ENCODE assay signal across 16 cellular contexts in genomic region chr12:117037296-117038022, GRCh38.
DNase-seq lines count a peak whose midpoint lies in the region; ATAC-seq, FAIRE-seq and TF ChIP-seq lines count a peak whose summit lies in the region.
"Had no signal": no experiment of that assay in that cellular context is flagged by ENCODE, and none has a peak within 500 bp of the region (broad histone marks: within the 10 kb centered on the region; RNA-seq: fewer than 3 reads in every experiment).

No MANE protein-coding gene starts in this region.

- no peak overlapping the region for H3K4ac ChIP-seq in IMR-90 (ENCODE audit: low read depth, low read length)

- H2AK5ac ChIP-seq in IMR-90 (ENCODE audit: low read depth, low read length), result no peak overlapping the region

- H3K4me1 ChIP-seq in IMR-90 (ENCODE audit: control insufficient read depth, insufficient read depth, low read length) (peaks cover 5% of the 10 kb centered on the region; the same call in 1 of the 2 replicates), kidney (ENCODE audit: control insufficient read depth in 1 of 2, insufficient read depth in 1 of 2, low read depth in 1 of 2, low read length in 2 of 2) (peaks cover 0 to 6% of the 10 kb centered on the region in 2 donors), stomach (peaks cover 38 to 87% (median 49%) of the 10 kb centered on the region in 4 donors), BE2C (peaks cover 5% of the 10 kb centered on the region; the same call in 1 of the 2 replicates)
- H3K4me1 ChIP-seq: SJCRH30 had no signal

- no peak for TF ChIP-seq RAD21 in IMR-90 (IDR thresholded peaks at IDR 0.05; ENCODE audit: low read length)

- H4K20me1 ChIP-seq in IMR-90 (ENCODE audit: insufficient read depth, low read length), result peaks cover 3% of the 10 kb centered on the region; the same call in 1 of the 2 replicates

- no peaks in the 10 kb centered on the region for H3K9me3 Mint-ChIP-seq in stimulated activated naive CD8-positive, alpha-beta T cell treated with anti-CD3 and anti-CD28 coated beads, Interleukin-15, amount 100 ng/mL, for 72 hours

- H3K18ac ChIP-seq in IMR-90 (ENCODE audit: low read depth, low read length), result no peak overlapping the region

- H3K27ac Mint-ChIP-seq in stimulated activated naive CD8-positive, alpha-beta T cell treated with anti-CD3 and anti-CD28 coated beads, Interleukin-15, amount 100 ng/mL, for 72 hours, result no peak overlapping the region

- no peak overlapping the region for H2AK9ac ChIP-seq in IMR-90 (replicated peaks; ENCODE audit: low read depth, low read length, poor library complexity)

- H3K56ac ChIP-seq in IMR-90 (ENCODE audit: extremely low read depth, insufficient read depth, low read length), result no peak overlapping the region

- CTCF ChIA-PET in IMR-90 (lab: Yijun Ruan, JAX), result no interaction called here

- H4K8ac ChIP-seq in IMR-90 (ENCODE audit: low read depth in 2 of 2, low read length in 2 of 2), result no peak overlapping the region

- H3K36me3 ChIP-seq in IMR-90 (ENCODE audit: control insufficient read depth, insufficient read depth, low read length) (no peaks in the 10 kb centered on the region), kidney (ENCODE audit: control insufficient read depth in 1 of 2, insufficient read depth in 2 of 2, low read length in 2 of 2) (no peaks in the 10 kb centered on the region), stomach (peaks cover 0 to 13% (median 0%) of the 10 kb centered on the region in 4 donors), BE2C (no peaks in the 10 kb centered on the region)
- H3K36me3 ChIP-seq: SJCRH30 had no signal

- TF ChIP-seq CTCF in IMR-90 (conservative IDR thresholded peaks at IDR 0.05; ENCODE audit: low read depth, low read length) (no peak), kidney (IDR thresholded peaks at IDR 0.05; ENCODE audit: borderline replicate concordance, extremely low read depth, insufficient read depth) (no peak), stomach (IDR thresholded peaks at IDR 0.05) (no peak), BE2C (IDR thresholded peaks at IDR 0.05; ENCODE audit: low read depth, low read length) (no peak)

- in situ Hi-C loops in IMR-90 (cut with MboI; ENCODE audit: low sequenced_read_pairs), result loop anchor here (25.0 kb wide), 1 partner anchor 800 kb away; no protein-coding TSS in a partner anchor

- TF ChIP-seq POLR2A in IMR-90 (IDR thresholded peaks at IDR 0.05; ENCODE audit: low read depth, low read length) (no peak), stomach (IDR thresholded peaks at IDR 0.05) (no peak)

- H3K9me3 ChIP-seq in IMR-90 (ENCODE audit: control insufficient read depth, insufficient read depth, low read length) (no peaks in the 10 kb centered on the region), kidney (ENCODE audit: control insufficient read depth in 1 of 2, low read length in 2 of 2) (no peaks in the 10 kb centered on the region), stomach (no peaks in the 10 kb centered on the region), BE2C (no peaks in the 10 kb centered on the region)
- H3K9me3 ChIP-seq: Caco-2, SJCRH30 had no signal

- H4K5ac ChIP-seq in IMR-90 (ENCODE audit: low read depth, low read length), result no peak overlapping the region

- H2AFZ ChIP-seq in IMR-90 (replicated peaks; ENCODE audit: low read length, poor library complexity), result no peak overlapping the region

- no peak overlapping the region for H3K4me3 Mint-ChIP-seq in stimulated activated naive CD8-positive, alpha-beta T cell treated with anti-CD3 and anti-CD28 coated beads, Interleukin-15, amount 100 ng/mL, for 72 hours

- no TSS peak for BruUV-seq in IMR-90 (replicated peaks; lab: Mats Ljungman, UMichigan)

- dilution Hi-C loops in IMR-90 (cut with HindIII; ENCODE audit: low sequenced_read_pairs, unreplicated experiment), result no loop called here

- no peak overlapping the region for H2BK20ac ChIP-seq in IMR-90 (ENCODE audit: low read depth, low read length)

- peaks cover 7% of the 10 kb centered on the region; the same call in 1 of the 2 replicates for H3K27me3 ChIP-seq in IMR-90 (ENCODE audit: control insufficient read depth, insufficient read depth, low read length)
- no peaks in the 10 kb centered on the region for H3K27me3 ChIP-seq in stomach
- no peaks in the 10 kb centered on the region for H3K27me3 ChIP-seq in BE2C
- H3K27me3 ChIP-seq: SJCRH30 had no signal

- no peak overlapping the region for H2BK5ac ChIP-seq in IMR-90 (ENCODE audit: low read depth, low read length, poor library complexity, severe bottlenecking)

- no peak overlapping the region for H2BK120ac ChIP-seq in IMR-90 (ENCODE audit: low read depth, low read length)

- H3K4me3 ChIP-seq in IMR-90 (ENCODE audit: insufficient read depth, low read depth, low read length) (no peak overlapping the region), kidney (ENCODE audit: low read length in 2 of 2) (no peak overlapping the region), stomach (no peak overlapping the region), BE2C (ENCODE audit: low read depth, low read length) (no peak overlapping the region)
- H3K4me3 ChIP-seq: SJCRH30 had no signal

- no peak for ATAC-seq in IMR-90 (ENCODE audit: low read depth)
- ATAC-seq in stimulated activated naive CD8-positive, alpha-beta T cell treated with anti-CD3 and anti-CD28 coated beads, Interleukin-15, amount 100 ng/mL, for 72 hours, result no peak

- H3K27ac ChIP-seq in IMR-90 (ENCODE audit: insufficient read depth, low read length) (no peak overlapping the region), kidney (ENCODE audit: low read depth in 2 of 2, low read length in 2 of 2) (no peak overlapping the region), stomach (peak overlapping the region in 3 of 5 donors; percentile 29 to 61 (median 31))
- H3K27ac ChIP-seq: 22Rv1, SJCRH30 had no signal

- FAIRE-seq in kidney (lab: Jason Lieb, UNC), result no peak
- FAIRE-seq in RCC 7860 (lab: Jason Lieb, UNC), result no peak
- FAIRE-seq: H54 had no signal

- no peak overlapping the region for H4K91ac ChIP-seq in IMR-90 (ENCODE audit: insufficient read depth, low read depth, low read length)

- no peak overlapping the region for H3K14ac ChIP-seq in IMR-90 (replicated peaks; ENCODE audit: low read depth, low read length)

- H3K9me1 ChIP-seq in IMR-90 (ENCODE audit: insufficient read depth, low read length), result no peaks in the 10 kb centered on the region

- no peak overlapping the region for H3K9ac ChIP-seq in IMR-90 (ENCODE audit: low read depth, low read length)
- H3K9ac ChIP-seq in kidney (ENCODE audit: low read length in 2 of 2), result no peak overlapping the region

- POLR2A ChIA-PET in IMR-90 (lab: Charles Lee; ENCODE audit: unreplicated experiment), result no interaction called here

- peak in 2 of 3 experiments; percentile 29 to 45 for DNase-seq in NCI-H1417 (lab: John Stamatoyannopoulos, UW)
- DNase-seq in NCI-H1417 treated with DMSO at 0.1 percent for 48 hours (lab: John Stamatoyannopoulos, UW), result no peak
- peak; percentile 18 for DNase-seq in IMR-90
- DNase-seq in kidney, result peak; percentile 18
- DNase-seq in stomach, result no peak
- no peak for DNase-seq in RCC 7860 (ENCODE audit: low spot score)
- no peak for DNase-seq in stimulated activated naive CD8-positive, alpha-beta T cell treated with anti-CD3 and anti-CD28 coated beads, Interleukin-15, amount 100 ng/mL, for 72 hours
- DNase-seq in BE2C, result no peak
- DNase-seq: DMS53, MV-4-11, NCI-H774, RPMI8226, SJCRH30 had no signal

- H3K23ac ChIP-seq in IMR-90 (ENCODE audit: low read depth, low read length), result no peak overlapping the region

- no peaks in the 10 kb centered on the region for H3K79me1 ChIP-seq in IMR-90 (ENCODE audit: low read depth in 1 of 2, low read length in 2 of 2)

- H3K4me1 Mint-ChIP-seq in stimulated activated naive CD8-positive, alpha-beta T cell treated with anti-CD3 and anti-CD28 coated beads, Interleukin-15, amount 100 ng/mL, for 72 hours, result peaks cover 14% of the 10 kb centered on the region

- TF ChIP-seq EP300 in stomach (IDR thresholded peaks at IDR 0.05), result no peak

- H2BK15ac ChIP-seq in IMR-90 (ENCODE audit: low read depth, low read length), result no peak overlapping the region

- peaks cover 14% of the 10 kb centered on the region for H3K27me3 Mint-ChIP-seq in stimulated activated naive CD8-positive, alpha-beta T cell treated with anti-CD3 and anti-CD28 coated beads, Interleukin-15, amount 100 ng/mL, for 72 hours

- intact Hi-C loops in IMR-90 (cut with micrococcal nuclease) (no loop called here), kidney (cut with DNase I) (no loop called here), stomach (cut with DNase I; ENCODE audit: low total_unique reads) (no loop called here)

- no peak overlapping the region for H3K4me2 ChIP-seq in IMR-90 (ENCODE audit: low read depth, low read length)

- 58% methylated on average over 5 of the region's 22 CpGs; no CpG with 5 or more reads in 1 of the 2 experiments for WGBS in IMR-90 (ENCODE audit: extremely low coverage in 2 of 2, insufficient read length in 1 of 2), 2 experiments
- WGBS in stomach, 5 donors, result 33 to 51% (median 47%) methylated on average over 22 of the region's 22 CpGs

TF ChIP-seq in IMR-90, 13 proteins besides CTCF, POLR2A, EP300 and RAD21 (continues in another document):
- no peak for TF ChIP-seq RFX5 (IDR thresholded peaks at IDR 0.05; ENCODE audit: low read depth, low read length)
- no peak for TF ChIP-seq CEBPB (IDR thresholded peaks at IDR 0.05; ENCODE audit: low read depth, low read length)
- no peak for TF ChIP-seq USF2 (IDR thresholded peaks at IDR 0.05; ENCODE audit: low read depth, low read length)
- no peak for TF ChIP-seq MAZ (IDR thresholded peaks at IDR 0.05; ENCODE audit: borderline replicate concordance, low read depth, low read length)
- TF ChIP-seq SMC3 (IDR thresholded peaks at IDR 0.05; ENCODE audit: low read depth, low read length), result no peak
- TF ChIP-seq FOS (IDR thresholded peaks at IDR 0.05; ENCODE audit: low read depth, low read length), result no peak
- no peak for TF ChIP-seq CHD1 (IDR thresholded peaks at IDR 0.05; ENCODE audit: low read depth, low read length)
- no peak for TF ChIP-seq NFE2L2 (IDR thresholded peaks at IDR 0.05; ENCODE audit: low read depth, low read length)
- no peak for TF ChIP-seq MAFK (IDR thresholded peaks at IDR 0.05; ENCODE audit: low read depth, low read length)
- TF ChIP-seq BHLHE40 (IDR thresholded peaks at IDR 0.05; ENCODE audit: low read depth, low read length), result no peak

Comparison
In these comparisons a context has a peak if more than half of its experiments do, and no peak if none do; other contexts are left out.
1. DNase-seq: peak in NCI-H1417 (2 of 3), IMR-90 (single experiment) and kidney (single experiment); none in NCI-H1417 treated with DMSO at 0.1 percent for 48 hours (single experiment), stomach (single experiment), RCC 7860 (single experiment), stimulated activated naive CD8-positive, alpha-beta T cell treated with anti-CD3 and anti-CD28 coated beads, Interleukin-15, amount 100 ng/mL, for 72 hours (0 of 2) and BE2C (single experiment).
2. H3K27ac ChIP-seq: peak in stomach (3 of 5); none in IMR-90 (single experiment) and kidney (0 of 2).